Comparison of ENCODE assay signal across 8 cellular contexts in genomic region chr2:208253518-208254117, GRCh38. TPM values are rescaled to one million over a fixed set of nuclear protein-coding genes. Genes with fewer than 3 reads are reported as not detected.
DNase-seq lines count a peak whose midpoint lies in the region; ATAC-seq and TF ChIP-seq lines count a peak whose summit lies in the region.

No MANE protein-coding gene starts in this region.

- H2BK120ac ChIP-seq in mesendoderm (ENCODE audit: low read depth, low read length): peak overlapping the region; percentile 7

- H3K27me3 ChIP-seq in right atrium auricular region: no peaks in the 10 kb centered on the region
- no peaks in the 10 kb centered on the region for H3K27me3 ChIP-seq in mesendoderm (ENCODE audit: insufficient read depth, low read length, poor library complexity)
- no peaks in the 10 kb centered on the region for H3K27me3 ChIP-seq in aorta (ENCODE audit: control insufficient read depth in 1 of 2, insufficient read depth in 2 of 2, low read length in 1 of 2)

- H3K36me3 Mint-ChIP-seq in brain: peaks cover 47% of the 10 kb centered on the region

- no peak overlapping the region for H2AK5ac ChIP-seq in mesendoderm (ENCODE audit: low read length)

- H3K27ac ChIP-seq in right atrium auricular region (peak overlapping the region; percentile 77 to 92), mesendoderm (ENCODE audit: low read depth, low read length) (peak overlapping the region; percentile 98), aorta (ENCODE audit: low read depth in 1 of 2, low read length in 2 of 2) (peak overlapping the region; percentile 52 to 55)

- peak overlapping the region; percentile 94 to 99 (median 96) for H3K27ac Mint-ChIP-seq in brain

- ATAC-seq in Right ventricle myocardium superior (ENCODE audit: poor library complexity): no peak
- no peak for ATAC-seq in aorta (ENCODE audit: low FRiP score)

- peaks cover 10% of the 10 kb centered on the region for H3K27me3 Mint-ChIP-seq in brain

- no peaks in the 10 kb centered on the region for H3K9me3 ChIP-seq in right atrium auricular region
- H3K9me3 ChIP-seq in aorta (ENCODE audit: control insufficient read depth, low read length): no peaks in the 10 kb centered on the region

- H2BK5ac ChIP-seq in mesendoderm (ENCODE audit: low read length): peak overlapping the region; percentile 69

- no peak overlapping the region for H4K8ac ChIP-seq in mesendoderm (ENCODE audit: low read depth, low read length)

- peaks cover 0 to 32% of the 10 kb centered on the region in 2 donors for H3K4me1 ChIP-seq in right atrium auricular region
- H3K4me1 ChIP-seq in mesendoderm (ENCODE audit: control insufficient read depth, low read depth, low read length): peaks cover 2% of the 10 kb centered on the region
- no peaks in the 10 kb centered on the region for H3K4me1 ChIP-seq in aorta (ENCODE audit: control insufficient read depth in 1 of 2, insufficient read depth in 2 of 2, low read length in 2 of 2)

- intact Hi-C loops in Right ventricle myocardium superior (cut with DNase I): no loop called here
- intact Hi-C loops in aorta (cut with DNase I): loop anchor here in 1 of 2 donors (1.0 to 10.0 kb wide), 3 partner anchors 13 to 79 kb away; partner anchors contain the start of gene PIKFYVE

- H3K4ac ChIP-seq in mesendoderm (ENCODE audit: low read depth, low read length): peak overlapping the region; percentile 92

- H3K4me1 Mint-ChIP-seq in brain: peaks cover 77% of the 10 kb centered on the region

- WGBS in mesendoderm (ENCODE audit: extremely low coverage, insufficient coverage, low lambda C conversion rate): no CpG with 5 or more reads among the region's 7 CpGs
- WGBS in aorta, 2 donors: 0 to 1% methylated on average over 7 of the region's 7 CpGs

- peaks cover 33% of the 10 kb centered on the region for H3K79me2 ChIP-seq in mesendoderm (ENCODE audit: control insufficient read depth, insufficient read depth, low read length)

- no peak overlapping the region for H3K23ac ChIP-seq in mesendoderm (ENCODE audit: low read length)

- DNase-seq in right atrium auricular region (ENCODE audit: low spot score) (no peak), Right ventricle myocardium superior (no peak), mesendoderm (no peak), aorta (no peak), germinal center (ENCODE audit: low spot score) (no peak), NCI-H1436 (lab: John Stamatoyannopoulos, UW) (no peak), dedifferentiated amniotic fluid mesenchymal stem cell (ENCODE audit: extremely low spot score) (no peak)

- H3K36me3 ChIP-seq in right atrium auricular region: peaks cover 20% of the 10 kb centered on the region
- H3K36me3 ChIP-seq in mesendoderm (ENCODE audit: control insufficient read depth, insufficient read depth, low read length): peaks cover under 1% of the 10 kb centered on the region
- H3K36me3 ChIP-seq in aorta (ENCODE audit: control insufficient read depth in 1 of 2, insufficient read depth in 2 of 2, low read length in 1 of 2): no peaks in the 10 kb centered on the region

- H3K4me2 ChIP-seq in mesendoderm (ENCODE audit: low read length): peak overlapping the region; percentile 73

- H3K4me3 ChIP-seq in right atrium auricular region: peak overlapping the region; percentile 76 to 85
- H3K4me3 ChIP-seq in mesendoderm (ENCODE audit: low read length): peak overlapping the region; percentile 88
- H3K4me3 ChIP-seq in aorta (ENCODE audit: low read length in 2 of 2): peak overlapping the region; percentile 51 to 84

- no peak for TF ChIP-seq CTCF in right atrium auricular region (IDR thresholded peaks at IDR 0.05)
- no peak for TF ChIP-seq CTCF in brain (conservative IDR thresholded peaks at IDR 0.05)

- peak overlapping the region; percentile 94 for H3K56ac ChIP-seq in mesendoderm (ENCODE audit: low read length)

- H3K9me3 Mint-ChIP-seq in brain: peaks cover 0 to 2% (median 0%) of the 10 kb centered on the region in 5 experiments

- peaks cover 11% of the 10 kb centered on the region for H3K79me1 ChIP-seq in mesendoderm (ENCODE audit: low read length)

- H4K5ac ChIP-seq in mesendoderm (ENCODE audit: low read length): no peak overlapping the region

- peak overlapping the region; percentile 100 for H3K9ac ChIP-seq in mesendoderm (ENCODE audit: low read length)

- no peak overlapping the region for H2BK15ac ChIP-seq in mesendoderm (replicated peaks; ENCODE audit: low read depth)

- peak overlapping the region; percentile 96 to 100 (median 99) for H3K4me3 Mint-ChIP-seq in brain

- peak overlapping the region; percentile 51 for H3K18ac ChIP-seq in mesendoderm (ENCODE audit: low read length)

RNA-seq across cellular contexts. Expression of gene IDH1, which starts 1.3 kb away (rescaled TPM):
- total RNA-seq in right atrium auricular region (10 to 100 TPM; 18.6 to 26.6 TPM), Right ventricle myocardium superior (43.6 TPM), aorta (10 to 100 TPM; 46.4 to 63.1 TPM)
- polyA plus RNA-seq in brain (ENCODE audit: insufficient read depth, low read depth, low replicate concordance) (34.7 TPM), aorta (10 to 100 TPM; 25.1 to 78.4 TPM)
- polyA plus RNA-seq in mesendoderm (2013, experiment 1 of 2): 396 TPM
- polyA plus RNA-seq in mesendoderm (2013, experiment 2 of 2): 398 TPM

RNA-seq across cellular contexts. Expression of gene PIKFYVE, which starts 12.4 kb away (rescaled TPM):
- total RNA-seq in right atrium auricular region (10 to 100 TPM; 15.8 to 17.8 TPM), Right ventricle myocardium superior (13.2 TPM), aorta (10 to 100 TPM; 31.9 to 42.6 TPM)
- polyA plus RNA-seq in brain (ENCODE audit: insufficient read depth, low read depth, low replicate concordance) (3.7 TPM), aorta (1 to 10 TPM; 5.5 to 6.8 TPM)
- polyA plus RNA-seq in mesendoderm (2013, experiment 1 of 2): 14.3 TPM
- 14.6 TPM for polyA plus RNA-seq in mesendoderm (2013, experiment 2 of 2)
